ENCODE assay signal across 32 cellular contexts in the genomic region with DNA sequence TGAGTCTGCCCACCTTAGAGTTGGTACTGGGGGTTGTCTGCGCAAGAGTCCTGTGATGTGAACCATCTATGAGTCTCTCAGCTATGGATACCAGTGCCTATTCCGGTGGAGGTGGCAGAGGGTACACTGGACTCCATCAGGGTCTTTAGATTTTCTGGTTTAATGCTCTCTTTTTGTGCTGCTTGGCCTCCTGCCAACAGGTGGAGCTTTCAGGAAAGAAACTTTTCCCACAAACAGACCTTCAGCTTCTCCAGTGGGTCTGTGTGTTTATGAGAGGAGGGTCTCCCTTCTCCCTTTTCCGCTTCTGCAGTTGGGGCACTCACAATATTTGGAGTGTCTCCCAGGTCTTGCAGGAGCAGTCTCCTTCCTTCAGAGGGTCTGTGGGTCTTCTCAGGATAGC.
"Had no signal": no experiment of that assay in that cellular context is flagged by ENCODE, and none has a peak within 500 bp of the region (broad histone marks: within the 10 kb centered on the region; RNA-seq: fewer than 3 reads in every experiment).

No MANE protein-coding gene starts in this region.

- H2AFZ ChIP-seq: hepatocyte had no signal

- H3K9me3 ChIP-seq: adrenal gland, body of pancreas, colonic mucosa, gastroesophageal sphincter, pancreas, right atrium auricular region, testis, transverse colon had no signal

- ATAC-seq: activated CD4-positive, CD25-positive, alpha-beta regulatory T cell treated with anti-CD3 and anti-CD28 coated beads, Interleukin-2, amount 50 U/mL, for 24 hours; body of pancreas; gastroesophageal sphincter; left colon; pancreas had no signal

- H3K27ac ChIP-seq: adrenal gland, body of pancreas, colonic mucosa, gastroesophageal sphincter, hepatocyte, pancreas, right atrium auricular region, testis, transverse colon, VCaP had no signal

- H3K4me1 ChIP-seq: adrenal gland, body of pancreas, colonic mucosa, gastroesophageal sphincter, pancreas, right atrium auricular region, testis, transverse colon had no signal

- H3K79me2 ChIP-seq: hepatocyte had no signal

- H3K27me3 ChIP-seq: adrenal gland, body of pancreas, colonic mucosa, gastroesophageal sphincter, hepatocyte, right atrium auricular region, testis, transverse colon had no signal

- DNase-seq: activated CD4-positive, alpha-beta T cell treated with anti-CD3 and anti-CD28 coated beads for 48 hours; activated CD4-positive, alpha-beta T cell treated with anti-CD3 and anti-CD28 coated beads, Interleukin-2, amount 50 U/mL, for 48 hours; activated CD8-positive, alpha-beta memory T cell treated with anti-CD3 and anti-CD28 coated beads for 24 hours; activated effector memory CD4-positive, alpha-beta T cell treated with anti-CD3 and anti-CD28 coated beads, Interleukin-2, amount 50 U/mL, for 16 hours; activated naive CD4-positive, alpha-beta T cell treated with anti-CD3 and anti-CD28 coated beads for 36 hours; activated naive CD8-positive, alpha-beta T cell treated with anti-CD3 and anti-CD28 coated beads for 36 hours; activated T-cell treated with anti-CD3 and anti-CD28 coated beads, Interleukin-2, amount 50 U/mL, for 1 hour; adrenal gland; aorta; body of pancreas; cerebellar nuclear complex; colonic mucosa; effector CD8-positive, alpha-beta T cell; erythroblast; immature natural killer cell; kidney; left colon; mammary epithelial cell; naive B cell; nephron progenitor cell; nucleus accumbens; pancreas; stimulated activated CD4-positive, alpha-beta T cell treated with anti-CD3 and anti-CD28 coated beads, Interleukin-1b, Interleukin-23, amount 100 ng/mL, for 48 hours; stimulated activated naive CD4-positive, alpha-beta T cell treated with Interleukin-2 at 50 U/mL for 16 hours; testis; transverse colon had no signal

- H3K36me3 ChIP-seq: adrenal gland, colonic mucosa, gastroesophageal sphincter, pancreas, right atrium auricular region, transverse colon had no signal

- H3K4me2 ChIP-seq: hepatocyte, smooth muscle cell had no signal

- H3K4me3 ChIP-seq: adrenal gland, body of pancreas, colonic mucosa, gastroesophageal sphincter, hepatocyte, pancreas, right atrium auricular region, smooth muscle cell, testis, transverse colon had no signal
